9 cellular contexts compared by ENCODE assay signal in genomic region chr10:99917963-99918825, GRCh38.
A peak's percentile ranks its signal among the peaks of the same experiment; 100 is the strongest.
DNase-seq lines count a peak whose midpoint lies in the region; ATAC-seq and TF ChIP-seq lines count a peak whose summit lies in the region.
"Had no signal": no experiment of that assay in that cellular context is flagged by ENCODE, and none has a peak within 500 bp of the region (broad histone marks: within the 10 kb centered on the region; RNA-seq: fewer than 3 reads in every experiment).

No MANE protein-coding gene starts in this region.

- TF ChIP-seq CTCF in AG09319 (IDR thresholded peaks at IDR 0.05; ENCODE audit: low read depth, low read length) (no peak), RWPE2 (IDR thresholded peaks at IDR 0.05; ENCODE audit: poor library complexity, severe bottlenecking) (no peak), neural crest cell (conservative IDR thresholded peaks at IDR 0.05) (no peak)

- H3K9me3 Mint-ChIP-seq in neural crest cell = no peaks in the 10 kb centered on the region

- peaks cover 55% of the 10 kb centered on the region for H3K36me3 ChIP-seq in RWPE2 (ENCODE audit: low read depth)

- peak overlapping the region; percentile 97 for H3K27ac ChIP-seq in RWPE2 (ENCODE audit: poor library complexity, severe bottlenecking)
- H3K27ac ChIP-seq: HL-60 had no signal

- H3K9me3 ChIP-seq in RWPE2 (ENCODE audit: severe bottlenecking) = no peaks in the 10 kb centered on the region

- peak overlapping the region; percentile 78 for H3K27ac Mint-ChIP-seq in neural crest cell (ENCODE audit: unreplicated experiment)

- no peaks in the 10 kb centered on the region for H3K36me3 Mint-ChIP-seq in neural crest cell (ENCODE audit: low read depth)

- peak overlapping the region; percentile 76 for H3K4me3 Mint-ChIP-seq in neural crest cell

- peaks cover 47% of the 10 kb centered on the region for H3K4me1 Mint-ChIP-seq in neural crest cell

- no peaks in the 10 kb centered on the region for H3K27me3 Mint-ChIP-seq in neural crest cell (ENCODE audit: low read depth)

- H3K4me3 ChIP-seq in RWPE2 (ENCODE audit: severe bottlenecking) = no peak overlapping the region

- H3K27me3 ChIP-seq in RWPE2 (ENCODE audit: insufficient read depth, poor library complexity, severe bottlenecking) = no peaks in the 10 kb centered on the region

- DNase-seq in AG09319 (ENCODE audit: extremely low read depth, low read depth) = peak; percentile 30
- no peak for DNase-seq in RWPE2 (ENCODE audit: low spot score)
- peak; percentile 38 for DNase-seq in foreskin melanocyte
- DNase-seq in neural crest cell (ENCODE audit: low read depth, low spot score) = peak; percentile 52
- no peak for DNase-seq in NCI-H2029 (lab: John Stamatoyannopoulos, UW)
- no peak for DNase-seq in inferior parietal cortex (ENCODE audit: extremely low spot score)
- DNase-seq in NCI-H2171 treated with DMSO at 0.1 percent for 48 hours (lab: John Stamatoyannopoulos, UW) = no peak

- ATAC-seq in RWPE2 (ENCODE audit: low read depth) = no peak
- ATAC-seq in GM18870 (IDR thresholded peaks at IDR 0.05; ENCODE audit: unreplicated experiment) = no peak

- H3K4me1 ChIP-seq in RWPE2 (ENCODE audit: insufficient read depth, poor library complexity, severe bottlenecking) = peaks cover 45% of the 10 kb centered on the region

Comparison
In these comparisons a context has a peak if more than half of its experiments do, and no peak if none do; other contexts are left out.
1. DNase-seq: peak in AG09319 (single experiment), foreskin melanocyte (single experiment) and neural crest cell (single experiment); none in RWPE2 (single experiment), NCI-H2029 (single experiment), inferior parietal cortex (single experiment) and NCI-H2171 treated with DMSO at 0.1 percent for 48 hours (single experiment).